1 cellular context compared by ENCODE assay signal in the genomic region with DNA sequence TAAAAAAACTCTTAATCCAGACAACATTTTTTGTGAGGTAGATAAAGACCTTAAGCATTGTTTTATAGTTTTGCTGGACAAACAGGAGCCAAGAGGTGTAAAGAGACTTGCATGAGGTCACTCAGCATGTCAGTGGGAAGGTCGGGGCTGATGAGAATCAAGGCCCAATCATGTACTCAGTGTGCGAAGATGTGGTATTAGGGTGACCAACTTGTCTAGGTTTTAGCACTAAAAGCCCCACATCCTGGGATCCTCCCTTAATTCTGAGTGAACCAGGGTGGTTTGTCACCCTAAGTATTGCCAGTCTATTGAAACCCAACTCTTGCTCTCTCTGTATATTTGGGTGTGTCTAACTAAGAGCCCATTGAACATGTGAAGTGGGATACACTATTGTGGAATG.
TF ChIP-seq lines count a peak whose summit lies in the region.

No MANE protein-coding gene starts in this region.

TF ChIP-seq in GM12878, 131 proteins besides CTCF, POLR2A, EP300 and RAD21:
- TF ChIP-seq, protein P1, sequence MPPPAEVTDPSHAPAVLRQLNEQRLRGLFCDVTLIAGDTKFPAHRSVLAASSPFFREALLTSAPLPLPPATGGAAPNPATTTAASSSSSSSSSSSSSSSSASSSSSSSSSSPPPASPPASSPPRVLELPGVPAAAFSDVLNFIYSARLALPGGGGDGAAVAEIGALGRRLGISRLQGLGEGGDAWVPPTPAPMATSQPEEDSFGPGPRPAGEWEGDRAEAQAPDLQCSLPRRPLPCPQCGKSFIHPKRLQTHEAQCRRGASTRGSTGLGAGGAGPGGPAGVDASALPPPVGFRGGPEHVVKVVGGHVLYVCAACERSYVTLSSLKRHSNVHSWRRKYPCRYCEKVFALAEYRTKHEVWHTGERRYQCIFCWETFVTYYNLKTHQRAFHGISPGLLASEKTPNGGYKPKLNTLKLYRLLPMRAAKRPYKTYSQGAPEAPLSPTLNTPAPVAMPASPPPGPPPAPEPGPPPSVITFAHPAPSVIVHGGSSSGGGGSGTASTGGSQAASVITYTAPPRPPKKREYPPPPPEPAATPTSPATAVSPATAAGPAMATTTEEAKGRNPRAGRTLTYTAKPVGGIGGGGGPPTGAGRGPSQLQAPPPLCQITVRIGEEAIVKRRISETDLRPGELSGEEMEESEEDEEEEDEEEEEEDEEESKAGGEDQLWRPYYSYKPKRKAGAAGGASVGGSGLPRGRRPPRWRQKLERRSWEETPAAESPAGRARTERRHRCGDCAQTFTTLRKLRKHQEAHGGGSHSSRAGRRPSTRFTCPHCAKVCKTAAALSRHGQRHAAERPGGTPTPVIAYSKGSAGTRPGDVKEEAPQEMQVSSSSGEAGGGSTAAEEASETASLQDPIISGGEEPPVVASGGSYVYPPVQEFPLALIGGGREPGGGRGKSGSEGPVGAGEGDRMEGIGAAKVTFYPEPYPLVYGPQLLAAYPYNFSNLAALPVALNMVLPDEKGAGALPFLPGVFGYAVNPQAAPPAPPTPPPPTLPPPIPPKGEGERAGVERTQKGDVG (CRISPR knock-in tag; IDR thresholded peaks at IDR 0.05): no peak
- TF ChIP-seq ASH2L (IDR thresholded peaks at IDR 0.05; ENCODE audit: borderline replicate concordance, low read depth) (no peak), ETV6 (conservative IDR thresholded peaks at IDR 0.05 in 1 of 2, IDR thresholded peaks at IDR 0.05 in 1 of 2; ENCODE audit: borderline replicate concordance in 1 of 2, low read depth in 1 of 2) (no peak), TCF12 (IDR thresholded peaks at IDR 0.05; ENCODE audit: low read depth, low read length) (no peak), HDGF (IDR thresholded peaks at IDR 0.05) (no peak), RBBP5 (conservative IDR thresholded peaks at IDR 0.05) (no peak)
